Comparison of ENCODE assay signal across 11 cellular contexts in the genomic region with DNA sequence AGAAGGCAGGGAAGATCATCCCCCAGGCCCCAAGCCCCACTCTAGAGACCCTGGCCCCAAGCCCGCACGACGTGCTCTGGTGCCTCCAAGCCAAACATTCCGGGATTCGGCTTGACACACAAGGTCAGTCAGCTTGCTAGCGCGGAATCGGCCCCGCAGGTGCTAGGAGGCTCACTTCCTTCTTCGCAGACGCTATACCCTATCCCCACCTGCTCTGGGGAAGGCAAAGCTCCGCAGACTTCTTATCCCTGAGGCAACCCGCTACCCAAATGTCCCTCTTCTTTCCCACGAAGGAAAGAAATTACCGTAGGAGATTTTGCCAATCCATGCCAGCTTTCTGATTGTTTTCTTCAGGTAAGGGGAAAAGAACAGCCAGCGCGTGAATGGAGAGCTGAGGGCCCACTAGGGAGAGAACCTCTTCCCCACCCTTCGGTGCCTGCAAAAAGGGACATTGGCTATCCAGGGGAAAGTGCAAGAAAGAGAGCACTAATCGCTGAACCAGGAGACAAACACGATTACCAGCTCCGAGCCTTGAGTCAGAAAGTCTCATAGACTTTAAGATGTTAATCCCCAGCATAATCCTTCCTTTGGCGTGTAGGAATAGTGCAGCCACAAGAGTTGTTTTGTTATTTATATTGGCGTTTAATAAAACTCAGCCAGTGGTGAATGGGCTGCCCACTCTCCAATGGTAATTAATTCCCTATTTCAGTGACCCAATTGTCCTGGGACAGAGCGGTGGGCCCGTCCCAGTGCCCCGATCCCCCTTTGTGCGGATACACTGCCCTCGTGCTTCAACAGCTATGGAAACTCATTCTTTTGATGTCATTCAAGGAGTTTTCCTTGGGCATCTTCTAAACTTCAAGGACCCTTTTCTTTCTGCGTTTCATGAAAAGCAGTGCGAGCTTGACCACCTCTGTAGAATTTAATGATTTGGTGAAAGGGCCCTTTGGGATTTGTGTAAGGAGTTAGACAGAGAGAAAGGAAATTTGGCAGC. TPM values are rescaled to one million over a fixed set of nuclear protein-coding genes. Genes with fewer than 3 reads are reported as not detected.
DNase-seq lines count a peak whose midpoint lies in the region; ATAC-seq and TF ChIP-seq lines count a peak whose summit lies in the region.
"Had no signal": no experiment of that assay in that cellular context is flagged by ENCODE, and none has a peak within 500 bp of the region (broad histone marks: within the 10 kb centered on the region; RNA-seq: fewer than 3 reads in every experiment).

No MANE protein-coding gene starts in this region.

- no peak overlapping the region for H3K4ac ChIP-seq in trophoblast cell (ENCODE audit: low read depth, low read length)

- peak overlapping the region; percentile 79 for H3K4me3 Mint-ChIP-seq in T-helper 1 cell treated with Interleukin-12 subunit alpha and Interleukin-12 subunit beta and Interleukin-4 antibody, amounts not matched to agents 30 μg/mL and 1 μg/mL, for 36 hours

- H3K4me1 ChIP-seq in ectodermal cell (ENCODE audit: control insufficient read depth, insufficient read depth, low read length) (peaks cover 41% of the 10 kb centered on the region), trophoblast cell (ENCODE audit: control insufficient read depth in 1 of 2, insufficient read depth in 2 of 2, low read length in 2 of 2) (peaks cover 5 to 7% of the 10 kb centered on the region in 2 experiments), PC-9 (replicated peaks; ENCODE audit: insufficient read depth) (0 out of 2 replicates have a peak, but pooled peaks cover 4% of the 10 kb centered on the region)

- no peaks in the 10 kb centered on the region for H3K9me2 ChIP-seq in PC-9 (ENCODE audit: insufficient read depth)

- H3K27ac ChIP-seq in ectodermal cell (ENCODE audit: insufficient read depth, low read depth, low read length, poor library complexity, severe bottlenecking) (peak overlapping the region; percentile 38), trophoblast cell (ENCODE audit: low read depth, low read length) (no peak overlapping the region), PC-9 (no peak overlapping the region)
- H3K27ac ChIP-seq: ovary, uterus had no signal

- H3K14ac ChIP-seq in trophoblast cell (ENCODE audit: low read length): no peak overlapping the region

- H4K12ac ChIP-seq in trophoblast cell (ENCODE audit: low read depth, low read length): no peak overlapping the region

- peaks cover 91% of the 10 kb centered on the region for H3K27me3 Mint-ChIP-seq in T-helper 1 cell treated with Interleukin-12 subunit alpha and Interleukin-12 subunit beta and Interleukin-4 antibody, amounts not matched to agents 30 μg/mL and 1 μg/mL, for 36 hours (ENCODE audit: low read depth)

- CTCF ChIA-PET in PC-9 (lab: Charles Lee): interaction anchor here (0.6 kb wide), 2 partner anchors 106 to 225 kb away, joined by 3 to 4 read pairs; a partner anchor contains a TSS

- no peak overlapping the region for H3K23ac ChIP-seq in trophoblast cell (ENCODE audit: low read length)

- H4K8ac ChIP-seq in trophoblast cell (ENCODE audit: low read depth, low read length): no peak overlapping the region

- H4K91ac ChIP-seq in trophoblast cell (ENCODE audit: low read depth, low read length): no peak overlapping the region

- intact Hi-C loops in PC-9 (cut with micrococcal nuclease; ENCODE audit: unreplicated experiment): loop anchor here (2.0 to 10.0 kb wide), 4 partner anchors 243 to 579 kb away; no protein-coding TSS in a partner anchor

- H3F3A ChIP-seq in PC-9 (ENCODE audit: insufficient read depth, low read depth): no peaks in the 10 kb centered on the region

- no peak overlapping the region for H2BK12ac ChIP-seq in trophoblast cell (ENCODE audit: low read length)

- H4K20me1 ChIP-seq in PC-9 (ENCODE audit: insufficient read depth): no peaks in the 10 kb centered on the region

- H3K18ac ChIP-seq in trophoblast cell (ENCODE audit: low read length): no peak overlapping the region

- TF ChIP-seq CTCF in PC-9 (conservative IDR thresholded peaks at IDR 0.05): no peak

- H3K27me3 ChIP-seq in ectodermal cell (ENCODE audit: control insufficient read depth, insufficient read depth, low read length, poor library complexity, severe bottlenecking) (peaks cover 98% of the 10 kb centered on the region), trophoblast cell (ENCODE audit: insufficient read depth, low read length) (peaks cover 44% of the 10 kb centered on the region), PC-9 (ENCODE audit: insufficient read depth, low read depth) (peaks cover 22% of the 10 kb centered on the region; the same call in 1 of the 2 replicates)

- no peaks in the 10 kb centered on the region for H3K79me2 ChIP-seq in trophoblast cell (ENCODE audit: control insufficient read depth, insufficient read depth, low read length, poor library complexity)
- H3K79me2 ChIP-seq in PC-9 (ENCODE audit: low read depth): no peaks in the 10 kb centered on the region

- H3K9ac ChIP-seq in trophoblast cell (ENCODE audit: low read length): no peak overlapping the region

- ATAC-seq in HG03342 (IDR thresholded peaks at IDR 0.05; ENCODE audit: unreplicated experiment): peak; percentile 15

- 1% methylated on average over 30 of the region's 30 CpGs for WGBS in ectodermal cell, 2 experiments
- no CpG with 5 or more reads among the region's 30 CpGs for WGBS in trophoblast cell (ENCODE audit: extremely low coverage, insufficient coverage, insufficient read length)

- H3K9me3 Mint-ChIP-seq in T-helper 1 cell treated with Interleukin-12 subunit alpha and Interleukin-12 subunit beta and Interleukin-4 antibody, amounts not matched to agents 30 μg/mL and 1 μg/mL, for 36 hours: peaks cover 6% of the 10 kb centered on the region

- H3K4me3 ChIP-seq in ectodermal cell (ENCODE audit: insufficient read depth, low read depth, low read length): no peak overlapping the region
- H3K4me3 ChIP-seq in trophoblast cell (ENCODE audit: low read depth, low read length): no peak overlapping the region
- H3K4me3 ChIP-seq in PC-9: no peak overlapping the region
- H3K4me3 ChIP-seq: ovary, uterus had no signal

- H3K4me2 ChIP-seq in trophoblast cell (ENCODE audit: low read length) (peak overlapping the region; percentile 37), PC-9 (no peak overlapping the region)

- H3K27ac Mint-ChIP-seq in T-helper 1 cell treated with Interleukin-12 subunit alpha and Interleukin-12 subunit beta and Interleukin-4 antibody, amounts not matched to agents 30 μg/mL and 1 μg/mL, for 36 hours: no peak overlapping the region

- H3K4me1 Mint-ChIP-seq in T-helper 1 cell treated with Interleukin-12 subunit alpha and Interleukin-12 subunit beta and Interleukin-4 antibody, amounts not matched to agents 30 μg/mL and 1 μg/mL, for 36 hours (ENCODE audit: low read depth): peaks cover 49% of the 10 kb centered on the region

- no peaks in the 10 kb centered on the region for H3K36me3 ChIP-seq in ectodermal cell (ENCODE audit: control insufficient read depth, insufficient read depth, low read length)
- no peaks in the 10 kb centered on the region for H3K36me3 ChIP-seq in trophoblast cell (ENCODE audit: control insufficient read depth in 1 of 2, insufficient read depth in 2 of 2, low read length in 2 of 2)
- H3K36me3 ChIP-seq in PC-9 (ENCODE audit: low read depth): no peaks in the 10 kb centered on the region
- H3K36me3 ChIP-seq: ovary, uterus had no signal

- no TSS peak for BruUV-seq in PC-9 (replicated peaks; lab: Mats Ljungman, UMichigan)

- no peak overlapping the region for H2BK5ac ChIP-seq in trophoblast cell (ENCODE audit: low read depth, low read length, poor library complexity)

- no peak overlapping the region for H2AK5ac ChIP-seq in trophoblast cell (ENCODE audit: low read length)

- H3K36me3 Mint-ChIP-seq in T-helper 1 cell treated with Interleukin-12 subunit alpha and Interleukin-12 subunit beta and Interleukin-4 antibody, amounts not matched to agents 30 μg/mL and 1 μg/mL, for 36 hours (ENCODE audit: low read depth): peaks cover 9% of the 10 kb centered on the region

- H2BK120ac ChIP-seq in trophoblast cell (ENCODE audit: insufficient read depth, low read length, poor library complexity): no peak overlapping the region

- no peaks in the 10 kb centered on the region for H3K79me1 ChIP-seq in trophoblast cell (ENCODE audit: low read length)

- H2AFZ ChIP-seq in trophoblast cell (ENCODE audit: insufficient read depth, low read length, poor library complexity): no peak overlapping the region
- no peak overlapping the region for H2AFZ ChIP-seq in PC-9

- DNase-seq in T-helper 1 cell (no peak), trophoblast cell (no peak), NCI-H2171 (lab: John Stamatoyannopoulos, UW) (no peak), PC-9 (no peak), SIG-M5 (lab: John Stamatoyannopoulos, UW) (no peak)
- DNase-seq: cortex of kidney, ovary, uterus had no signal

- POLR2A ChIA-PET in PC-9 (lab: Charles Lee; ENCODE audit: unreplicated experiment): no interaction called here

- H3K9me3 ChIP-seq in ectodermal cell (ENCODE audit: control insufficient read depth, low read length) (no peaks in the 10 kb centered on the region), trophoblast cell (ENCODE audit: insufficient read depth, low read depth, low read length) (no peaks in the 10 kb centered on the region), PC-9 (ENCODE audit: insufficient read depth, low read depth) (no peaks in the 10 kb centered on the region)
- H3K9me3 ChIP-seq: uterus had no signal

RNA-seq across cellular contexts. Expression of a gene that starts 5.4 kb away (rescaled TPM):
- 0.91 TPM for polyA plus RNA-seq in ectodermal cell (2013, experiment 1 of 4)
- polyA plus RNA-seq in ectodermal cell (2013, experiment 2 of 4): 0.76 TPM
- 1.4 TPM for polyA plus RNA-seq in ectodermal cell (2013, experiment 3 of 4)
- polyA plus RNA-seq in ectodermal cell (2013, experiment 4 of 4): 1.7 TPM
- not detected in 2 replicates for polyA plus RNA-seq in trophoblast cell (2013)
- total RNA-seq in PC-9 (2021): not detected in 2 replicates
- total RNA-seq: ovary, uterus had no signal
- polyA plus RNA-seq: ovary had no signal
